16 cellular contexts compared by ENCODE assay signal in genomic region chr14:71094722-71095121, GRCh38.
DNase-seq lines count a peak whose midpoint lies in the region; ATAC-seq lines count a peak whose summit lies in the region.
"Had no signal": no experiment of that assay in that cellular context is flagged by ENCODE, and none has a peak within 500 bp of the region (broad histone marks: within the 10 kb centered on the region; RNA-seq: fewer than 3 reads in every experiment).

No MANE protein-coding gene starts in this region.

- peak; percentile 48 for ATAC-seq in GM19452 (IDR thresholded peaks at IDR 0.05; ENCODE audit: unreplicated experiment)
- ATAC-seq in HG03175 (IDR thresholded peaks at IDR 0.05; ENCODE audit: unreplicated experiment) = no peak
- ATAC-seq: T-cell had no signal

- no peak overlapping the region for H3K27ac ChIP-seq in BLaER1

- H3K4me1 ChIP-seq in BLaER1 = peaks cover 10% of the 10 kb centered on the region

- H3K36me3 ChIP-seq in BLaER1 (peaks cover 55% of the 10 kb centered on the region), MG63 (peaks cover 14% of the 10 kb centered on the region)

- H3K9me3 ChIP-seq in BLaER1 = peaks cover 4% of the 10 kb centered on the region
- H3K9me3 ChIP-seq in MG63 = no peaks in the 10 kb centered on the region
- H3K9me3 ChIP-seq: SK-N-SH had no signal

- no peaks in the 10 kb centered on the region for H3K27me3 ChIP-seq in BLaER1
- H3K27me3 ChIP-seq in MG63 = no peaks in the 10 kb centered on the region

- H4K20me1 ChIP-seq in BLaER1 = no peaks in the 10 kb centered on the region

- H3K9ac ChIP-seq in BLaER1 = no peak overlapping the region
- H3K9ac ChIP-seq: SK-N-SH had no signal

- peak; percentile 45 for DNase-seq in MV-4-11 (lab: John Stamatoyannopoulos, UW)
- DNase-seq in glomerular visceral epithelial cell (ENCODE audit: extremely low spot score) = peak; percentile 35
- no peak for DNase-seq in MG63
- no peak for DNase-seq in amygdala (lab: John Stamatoyannopoulos, UW)
- no peak for DNase-seq in COR-L47 (lab: John Stamatoyannopoulos, UW)
- DNase-seq: 8988T, C1 segment of cervical spinal cord, NCI-H1092 treated with DMSO at 0.1 percent for 48 hours, NCI-H1694, NCI-H510A treated with DMSO at 0.1 percent for 48 hours, Right ventricle myocardium superior, SK-N-SH, T-cell had no signal

- H3K4me2 ChIP-seq in BLaER1 = peak overlapping the region; percentile 33; the same call in 1 of the 2 replicates
- H3K4me2 ChIP-seq: SK-N-SH had no signal

- no peak overlapping the region for H3K4me3 ChIP-seq in BLaER1
- H3K4me3 ChIP-seq in MG63 = no peak overlapping the region

Comparison
In these comparisons a context has a peak if more than half of its experiments do, and no peak if none do; other contexts are left out.
1. DNase-seq: peak in MV-4-11 (single experiment) and glomerular visceral epithelial cell (single experiment); none in MG63 (single experiment), amygdala (0 of 56) and COR-L47 (single experiment).